Comparison of ENCODE assay signal across 23 cellular contexts in the genomic region with DNA sequence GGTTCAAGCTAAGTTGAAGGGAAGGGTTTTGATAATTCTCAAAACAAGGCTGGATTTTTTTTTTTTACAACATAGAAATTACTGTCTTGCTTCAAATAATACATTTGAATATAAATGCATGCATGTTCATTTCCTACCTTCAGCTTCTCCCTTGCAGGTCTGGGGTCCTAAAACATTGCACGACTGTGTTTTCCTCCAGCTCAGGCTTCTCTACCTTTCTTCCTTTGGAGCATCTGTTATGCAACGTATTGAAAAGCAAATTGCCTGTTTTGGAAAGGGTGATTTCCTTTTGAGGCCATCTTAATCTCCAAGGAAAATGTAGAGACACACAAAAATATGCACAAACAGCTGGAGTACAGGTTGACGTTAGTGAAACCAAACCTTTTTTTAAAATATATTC.
"Had no signal": no experiment of that assay in that cellular context is flagged by ENCODE, and none has a peak within 500 bp of the region (broad histone marks: within the 10 kb centered on the region; RNA-seq: fewer than 3 reads in every experiment).

No MANE protein-coding gene starts in this region.

- H3K36me3 Mint-ChIP-seq: naive thymus-derived CD8-positive, alpha-beta T cell; stimulated activated memory B cell treated with anti-CD40 and anti-IgM and Interleukin-4, amounts not matched to agents 10 μg/mL and 1 μg/mL and 100 μg/mL, for 72 hours had no signal

- H3K36me3 ChIP-seq: spleen, tibial artery, upper lobe of left lung, uterus had no signal

- H3K27ac ChIP-seq: hepatocyte, spleen, tibial artery, upper lobe of left lung, uterus had no signal

- H3K4me1 ChIP-seq: spleen, tibial artery, upper lobe of left lung, uterus had no signal

- H3K27me3 Mint-ChIP-seq: naive thymus-derived CD8-positive, alpha-beta T cell; stimulated activated memory B cell treated with anti-CD40 and anti-IgM and Interleukin-4, amounts not matched to agents 10 μg/mL and 1 μg/mL and 100 μg/mL, for 72 hours; stimulated activated naive CD8-positive, alpha-beta T cell treated with anti-CD3 and anti-CD28 coated beads, Interleukin-15, Interleukin-2, amounts not matched to agents 100 ng/mL and 50 ng/mL, for 24 hours had no signal

- H3K4me3 ChIP-seq: dorsolateral prefrontal cortex, hepatocyte, mucosa of descending colon, spleen, tibial artery, upper lobe of left lung, uterus had no signal

- ATAC-seq: left lobe of liver; mucosa of descending colon; naive thymus-derived CD8-positive, alpha-beta T cell; sciatic nerve; stimulated activated memory B cell treated with anti-CD40 and anti-IgM and Interleukin-4, amounts not matched to agents 10 μg/mL and 1 μg/mL and 100 μg/mL, for 72 hours had no signal

- H3K4me1 Mint-ChIP-seq: naive thymus-derived CD8-positive, alpha-beta T cell; stimulated activated memory B cell treated with anti-CD40 and anti-IgM and Interleukin-4, amounts not matched to agents 10 μg/mL and 1 μg/mL and 100 μg/mL, for 72 hours had no signal

- H3K9me3 Mint-ChIP-seq: stimulated activated naive CD8-positive, alpha-beta T cell treated with anti-CD3 and anti-CD28 coated beads, Interleukin-15, Interleukin-2, amounts not matched to agents 100 ng/mL and 50 ng/mL, for 24 hours had no signal

- H3K4me3 Mint-ChIP-seq: naive thymus-derived CD8-positive, alpha-beta T cell; neural crest cell; stimulated activated memory B cell treated with anti-CD40 and anti-IgM and Interleukin-4, amounts not matched to agents 10 μg/mL and 1 μg/mL and 100 μg/mL, for 72 hours; stimulated activated naive CD8-positive, alpha-beta T cell treated with anti-CD3 and anti-CD28 coated beads, Interleukin-15, Interleukin-2, amounts not matched to agents 100 ng/mL and 50 ng/mL, for 24 hours had no signal

- H3K9me3 ChIP-seq: mucosa of descending colon, spleen, tibial artery, upper lobe of left lung, uterus had no signal

- H3K27ac Mint-ChIP-seq: naive thymus-derived CD8-positive, alpha-beta T cell; stimulated activated memory B cell treated with anti-CD40 and anti-IgM and Interleukin-4, amounts not matched to agents 10 μg/mL and 1 μg/mL and 100 μg/mL, for 72 hours; stimulated activated naive CD8-positive, alpha-beta T cell treated with anti-CD3 and anti-CD28 coated beads, Interleukin-15, Interleukin-2, amounts not matched to agents 100 ng/mL and 50 ng/mL, for 24 hours had no signal

- H3K27me3 ChIP-seq: dorsolateral prefrontal cortex, hepatocyte, spleen, tibial artery, upper lobe of left lung, uterus had no signal

- DNase-seq: cortex of kidney; effector CD8-positive, alpha-beta T cell; foreskin melanocyte; head of caudate nucleus; islet precursor cell; mammary epithelial cell; mucosa of descending colon; naive thymus-derived CD8-positive, alpha-beta T cell; posterior cingulate gyrus; spleen; stimulated activated CD4-positive, alpha-beta T cell treated with anti-CD3 and anti-CD28 coated beads, Interleukin-15, amount 100 ng/mL, for 24 hours; stimulated activated CD4-positive, alpha-beta T cell treated with anti-CD3 and anti-CD28 coated beads, Interleukin-1b, Interleukin-23, amount 100 ng/mL, for 48 hours; stimulated activated CD4-positive, alpha-beta T cell treated with anti-CD3 and anti-CD28 coated beads, Interleukin-4, amount 100 ng/mL, for 24 hours; tibial artery; upper lobe of left lung; uterus had no signal
